In the genomic region with DNA sequence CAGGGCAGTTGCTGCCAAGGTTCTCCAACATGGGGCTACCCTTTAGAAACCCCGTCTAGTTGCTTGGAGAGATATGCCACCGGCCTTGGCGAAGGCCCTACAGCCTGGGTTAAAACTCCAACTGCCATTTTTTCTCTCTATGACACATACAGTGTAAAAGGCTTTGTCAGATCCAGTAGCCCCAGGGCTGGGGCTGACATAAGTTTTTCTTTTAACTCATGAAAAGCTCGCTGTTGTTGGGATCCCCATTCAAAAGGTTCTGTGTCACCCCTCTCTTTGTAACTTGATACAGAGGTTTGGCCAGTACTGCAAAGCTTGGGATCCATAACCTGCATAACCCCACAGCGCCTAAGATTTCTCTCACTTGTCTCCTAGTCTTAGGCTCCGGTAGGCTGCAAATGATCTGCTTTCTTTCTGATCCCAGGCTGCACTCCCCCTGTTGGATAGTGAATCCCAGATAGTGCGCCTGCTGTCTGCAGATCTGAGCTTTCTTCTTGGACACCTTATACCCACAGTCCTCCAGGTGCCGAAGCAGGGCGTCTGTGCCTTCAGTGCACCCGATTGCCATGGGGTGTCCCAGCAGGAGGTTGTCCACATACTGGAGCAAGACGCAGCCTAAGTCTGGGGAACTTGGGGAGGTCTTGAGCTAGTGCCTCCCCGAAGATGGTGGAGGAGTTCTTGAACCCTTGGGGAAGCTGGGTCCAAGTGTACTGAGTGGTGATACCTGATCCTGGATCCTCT, we compare ENCODE assay signal across 15 cellular contexts.
DNase-seq lines count a peak whose midpoint lies in the region; ATAC-seq and TF ChIP-seq lines count a peak whose summit lies in the region.
"Had no signal": no experiment of that assay in that cellular context is flagged by ENCODE, and none has a peak within 500 bp of the region (broad histone marks: within the 10 kb centered on the region; RNA-seq: fewer than 3 reads in every experiment).

No MANE protein-coding gene starts in this region.

- 0 out of 2 replicates have a peak overlapping the region, but pooled peaks have one; percentile 7 for H3K27ac ChIP-seq in C4-2B
- no peak overlapping the region for H3K27ac ChIP-seq in foreskin keratinocyte
- H3K27ac ChIP-seq in suprapubic skin: no peak overlapping the region
- H3K27ac ChIP-seq: 22Rv1, GM23248 had no signal

- peaks cover 39% of the 10 kb centered on the region for H3K9me3 Mint-ChIP-seq in WTC11
- peaks cover 7% of the 10 kb centered on the region for H3K9me3 Mint-ChIP-seq in activated CD4-positive, alpha-beta memory T cell treated with anti-CD3 and anti-CD28 coated beads, Interleukin-2, amount 10 ng/mL, durations not matched to agents 7 days and 5 days

- POLR2A ChIA-PET in WTC11 (lab: Charles Lee): no interaction called here
- POLR2A ChIA-PET in activated CD4-positive, alpha-beta memory T cell treated with anti-CD3 and anti-CD28 coated beads, Interleukin-2, amount 10 ng/mL, durations not matched to agents 7 days and 5 days (lab: Charles Lee): no interaction called here

- no peaks in the 10 kb centered on the region for H3K27me3 Mint-ChIP-seq in WTC11 (ENCODE audit: low read depth)
- no peaks in the 10 kb centered on the region for H3K27me3 Mint-ChIP-seq in activated CD4-positive, alpha-beta memory T cell treated with anti-CD3 and anti-CD28 coated beads, Interleukin-2, amount 10 ng/mL, durations not matched to agents 7 days and 5 days
- H3K27me3 Mint-ChIP-seq: CD8-positive, alpha-beta memory T cell had no signal

- H3K27ac Mint-ChIP-seq in WTC11: no peak overlapping the region
- H3K27ac Mint-ChIP-seq in activated CD4-positive, alpha-beta memory T cell treated with anti-CD3 and anti-CD28 coated beads, Interleukin-2, amount 10 ng/mL, durations not matched to agents 7 days and 5 days: no peak overlapping the region
- H3K27ac Mint-ChIP-seq: CD8-positive, alpha-beta memory T cell had no signal

- no peak for TF ChIP-seq POLR2A in suprapubic skin (IDR thresholded peaks at IDR 0.05)

- H3K4me3 Mint-ChIP-seq in WTC11: no peak overlapping the region
- H3K4me3 Mint-ChIP-seq in activated CD4-positive, alpha-beta memory T cell treated with anti-CD3 and anti-CD28 coated beads, Interleukin-2, amount 10 ng/mL, durations not matched to agents 7 days and 5 days: no peak overlapping the region
- H3K4me3 Mint-ChIP-seq: CD8-positive, alpha-beta memory T cell had no signal

- H3K4me3 ChIP-seq in suprapubic skin: no peak overlapping the region
- H3K4me3 ChIP-seq: GM12878, GM23248 had no signal

- no peak for TF ChIP-seq EP300 in suprapubic skin (IDR thresholded peaks at IDR 0.05)

- 87% methylated on average over 12 of the region's 12 CpGs for WGBS in suprapubic skin

- peaks cover 9% of the 10 kb centered on the region for H3K4me1 ChIP-seq in foreskin keratinocyte
- no peaks in the 10 kb centered on the region for H3K4me1 ChIP-seq in suprapubic skin

- H3K4me1 Mint-ChIP-seq in WTC11: peaks cover 6% of the 10 kb centered on the region; the same call in 1 of the 2 replicates
- no peaks in the 10 kb centered on the region for H3K4me1 Mint-ChIP-seq in activated CD4-positive, alpha-beta memory T cell treated with anti-CD3 and anti-CD28 coated beads, Interleukin-2, amount 10 ng/mL, durations not matched to agents 7 days and 5 days
- H3K4me1 Mint-ChIP-seq: CD8-positive, alpha-beta memory T cell had no signal

- H3K27me3 ChIP-seq in foreskin keratinocyte (no peaks in the 10 kb centered on the region), suprapubic skin (no peaks in the 10 kb centered on the region)

- CTCF ChIA-PET in WTC11 (lab: Charles Lee): interaction anchor here (0.6 kb wide), 1 partner anchor 372 kb away, joined by 3 read pairs; no protein-coding TSS in a partner anchor
- CTCF ChIA-PET in activated CD4-positive, alpha-beta memory T cell treated with anti-CD3 and anti-CD28 coated beads, Interleukin-2, amount 10 ng/mL, durations not matched to agents 7 days and 5 days (lab: Charles Lee): no interaction called here

- ATAC-seq in WTC11: peak; percentile 44
- ATAC-seq in foreskin keratinocyte: peak; percentile 73
- ATAC-seq: GM12878, HepG2 had no signal

- H3K9me3 ChIP-seq in suprapubic skin: no peaks in the 10 kb centered on the region

- DNase-seq in HPDE6-E6E7 (ENCODE audit: extremely low spot score) (peak; percentile 10), WTC11 (ENCODE audit: low spot score) (no peak), foreskin keratinocyte (peak in 1 of 2 donors; percentile 48), suprapubic skin (ENCODE audit: low spot score in 2 of 2) (no peak), globus pallidus (ENCODE audit: low spot score) (no peak)
- DNase-seq in activated CD4-positive, alpha-beta memory T cell treated with anti-CD3 and anti-CD28 coated beads, Interleukin-2, amount 10 ng/mL, durations not matched to agents 7 days and 5 days: no peak
- no peak for DNase-seq in activated CD4-positive, alpha-beta T cell treated with anti-CD3 and anti-CD28 coated beads, Interleukin-2, amount 50 U/mL, for 1 hour
- DNase-seq: CD8-positive, alpha-beta memory T cell; DMS53; GM23248; H7 had no signal

- no peaks in the 10 kb centered on the region for H3K36me3 ChIP-seq in suprapubic skin

- TF ChIP-seq CTCF in C4-2B (conservative IDR thresholded peaks at IDR 0.05) (no peak), WTC11 (IDR thresholded peaks at IDR 0.05) (no peak), foreskin keratinocyte (conservative IDR thresholded peaks at IDR 0.05) (peak; percentile 6), suprapubic skin (IDR thresholded peaks at IDR 0.05) (no peak)

- H3K36me3 Mint-ChIP-seq in WTC11: peaks cover 17% of the 10 kb centered on the region
- H3K36me3 Mint-ChIP-seq in activated CD4-positive, alpha-beta memory T cell treated with anti-CD3 and anti-CD28 coated beads, Interleukin-2, amount 10 ng/mL, durations not matched to agents 7 days and 5 days (ENCODE audit: low read depth): no peaks in the 10 kb centered on the region
- H3K36me3 Mint-ChIP-seq: CD8-positive, alpha-beta memory T cell had no signal

TF ChIP-seq in WTC11, 78 proteins besides CTCF, POLR2A, EP300 and RAD21 (continues in another document):
- TF ChIP-seq, protein P1, sequence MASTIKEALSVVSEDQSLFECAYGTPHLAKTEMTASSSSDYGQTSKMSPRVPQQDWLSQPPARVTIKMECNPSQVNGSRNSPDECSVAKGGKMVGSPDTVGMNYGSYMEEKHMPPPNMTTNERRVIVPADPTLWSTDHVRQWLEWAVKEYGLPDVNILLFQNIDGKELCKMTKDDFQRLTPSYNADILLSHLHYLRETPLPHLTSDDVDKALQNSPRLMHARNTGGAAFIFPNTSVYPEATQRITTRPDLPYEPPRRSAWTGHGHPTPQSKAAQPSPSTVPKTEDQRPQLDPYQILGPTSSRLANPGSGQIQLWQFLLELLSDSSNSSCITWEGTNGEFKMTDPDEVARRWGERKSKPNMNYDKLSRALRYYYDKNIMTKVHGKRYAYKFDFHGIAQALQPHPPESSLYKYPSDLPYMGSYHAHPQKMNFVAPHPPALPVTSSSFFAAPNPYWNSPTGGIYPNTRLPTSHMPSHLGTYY (CRISPR knock-in tag; IDR thresholded peaks at IDR 0.05): no peak
- no peak for TF ChIP-seq ZNF232 (CRISPR knock-in tag; IDR thresholded peaks at IDR 0.05)
- TF ChIP-seq SMAD4 (CRISPR knock-in tag; IDR thresholded peaks at IDR 0.05): no peak
- TF ChIP-seq ATF1 (CRISPR knock-in tag; IDR thresholded peaks at IDR 0.05): no peak
- TF ChIP-seq, protein P2, sequence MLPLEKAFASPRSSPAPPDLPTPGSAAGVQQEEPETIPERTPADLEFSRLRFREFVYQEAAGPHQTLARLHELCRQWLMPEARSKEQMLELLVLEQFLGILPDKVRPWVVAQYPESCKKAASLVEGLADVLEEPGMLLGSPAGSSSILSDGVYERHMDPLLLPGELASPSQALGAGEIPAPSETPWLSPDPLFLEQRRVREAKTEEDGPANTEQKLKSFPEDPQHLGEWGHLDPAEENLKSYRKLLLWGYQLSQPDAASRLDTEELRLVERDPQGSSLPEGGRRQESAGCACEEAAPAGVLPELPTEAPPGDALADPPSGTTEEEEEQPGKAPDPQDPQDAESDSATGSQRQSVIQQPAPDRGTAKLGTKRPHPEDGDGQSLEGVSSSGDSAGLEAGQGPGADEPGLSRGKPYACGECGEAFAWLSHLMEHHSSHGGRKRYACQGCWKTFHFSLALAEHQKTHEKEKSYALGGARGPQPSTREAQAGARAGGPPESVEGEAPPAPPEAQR (CRISPR knock-in tag; IDR thresholded peaks at IDR 0.05): no peak
- TF ChIP-seq, protein P3, sequence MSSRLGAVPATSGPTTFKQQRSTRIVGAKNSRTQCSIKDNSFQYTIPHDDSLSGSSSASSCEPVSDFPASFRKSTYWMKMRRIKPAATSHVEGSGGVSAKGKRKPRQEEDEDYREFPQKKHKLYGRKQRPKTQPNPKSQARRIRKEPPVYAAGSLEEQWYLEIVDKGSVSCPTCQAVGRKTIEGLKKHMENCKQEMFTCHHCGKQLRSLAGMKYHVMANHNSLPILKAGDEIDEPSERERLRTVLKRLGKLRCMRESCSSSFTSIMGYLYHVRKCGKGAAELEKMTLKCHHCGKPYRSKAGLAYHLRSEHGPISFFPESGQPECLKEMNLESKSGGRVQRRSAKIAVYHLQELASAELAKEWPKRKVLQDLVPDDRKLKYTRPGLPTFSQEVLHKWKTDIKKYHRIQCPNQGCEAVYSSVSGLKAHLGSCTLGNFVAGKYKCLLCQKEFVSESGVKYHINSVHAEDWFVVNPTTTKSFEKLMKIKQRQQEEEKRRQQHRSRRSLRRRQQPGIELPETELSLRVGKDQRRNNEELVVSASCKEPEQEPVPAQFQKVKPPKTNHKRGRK (CRISPR knock-in tag; IDR thresholded peaks at IDR 0.05; ENCODE audit: borderline replicate concordance): no peak
- TF ChIP-seq, protein P4, sequence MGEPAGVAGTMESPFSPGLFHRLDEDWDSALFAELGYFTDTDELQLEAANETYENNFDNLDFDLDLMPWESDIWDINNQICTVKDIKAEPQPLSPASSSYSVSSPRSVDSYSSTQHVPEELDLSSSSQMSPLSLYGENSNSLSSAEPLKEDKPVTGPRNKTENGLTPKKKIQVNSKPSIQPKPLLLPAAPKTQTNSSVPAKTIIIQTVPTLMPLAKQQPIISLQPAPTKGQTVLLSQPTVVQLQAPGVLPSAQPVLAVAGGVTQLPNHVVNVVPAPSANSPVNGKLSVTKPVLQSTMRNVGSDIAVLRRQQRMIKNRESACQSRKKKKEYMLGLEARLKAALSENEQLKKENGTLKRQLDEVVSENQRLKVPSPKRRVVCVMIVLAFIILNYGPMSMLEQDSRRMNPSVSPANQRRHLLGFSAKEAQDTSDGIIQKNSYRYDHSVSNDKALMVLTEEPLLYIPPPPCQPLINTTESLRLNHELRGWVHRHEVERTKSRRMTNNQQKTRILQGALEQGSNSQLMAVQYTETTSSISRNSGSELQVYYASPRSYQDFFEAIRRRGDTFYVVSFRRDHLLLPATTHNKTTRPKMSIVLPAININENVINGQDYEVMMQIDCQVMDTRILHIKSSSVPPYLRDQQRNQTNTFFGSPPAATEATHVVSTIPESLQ (CRISPR knock-in tag; IDR thresholded peaks at IDR 0.05): no peak
- TF ChIP-seq ELF4 (CRISPR knock-in tag; IDR thresholded peaks at IDR 0.05; ENCODE audit: low read depth): no peak
- TF ChIP-seq ZNF396 (CRISPR knock-in tag; IDR thresholded peaks at IDR 0.05; ENCODE audit: borderline replicate concordance): no peak
